In genomic region chr3:192819001-192819569, GRCh38 we compare ENCODE assay signal across 8 cellular contexts.
DNase-seq lines count a peak whose midpoint lies in the region; ATAC-seq, FAIRE-seq and TF ChIP-seq lines count a peak whose summit lies in the region.

No MANE protein-coding gene starts in this region.

- TF ChIP-seq CTCF in HepG2 (CRISPR knock-in tag; IDR thresholded peaks at IDR 0.05), result no peak

- 69% methylated on average over 7 of the region's 7 CpGs for WGBS in HepG2 (ENCODE audit: low lambda C conversion rate)

- in situ Hi-C loops in HepG2 (cut with HindIII; ENCODE audit: extremely low pct_ligation_motif_present, low pct_unique_long_range_greater_than_20kb), result loop anchor here (5.0 to 25.0 kb wide), 3 partner anchors 223 to 753 kb away; no protein-coding TSS in a partner anchor

- H3K27ac ChIP-seq in HepG2 (ENCODE audit: extremely low read length, insufficient read depth, low read length), result no peak overlapping the region

- H3K27me3 ChIP-seq in HepG2 (ENCODE audit: control insufficient read depth in 1 of 2, insufficient read depth in 2 of 2, low read length in 2 of 2), result no peaks in the 10 kb centered on the region

- no TSS peak for BruUV-seq in HepG2 (replicated peaks; lab: Mats Ljungman, UMichigan)

- no peak for TF ChIP-seq RAD21 in HepG2 (CRISPR knock-in tag; IDR thresholded peaks at IDR 0.05)

- H3K27ac Mint-ChIP-seq in activated T-helper 1 cell treated with anti-CD3 and anti-CD28 coated beads, Interleukin-12 subunit alpha, Interleukin-12 subunit beta, Interleukin-2, Interleukin-4 antibody, amounts not matched to agents 30 ng/mL and 10 ng/mL and 1 ng/mL, durations not matched to agents 14 hours and 24 hours and 36 hours, result peak overlapping the region; percentile 89

- peaks cover 2% of the 10 kb centered on the region for H3K27me3 Mint-ChIP-seq in activated T-helper 1 cell treated with anti-CD3 and anti-CD28 coated beads, Interleukin-12 subunit alpha, Interleukin-12 subunit beta, Interleukin-2, Interleukin-4 antibody, amounts not matched to agents 30 ng/mL and 10 ng/mL and 1 ng/mL, durations not matched to agents 14 hours and 24 hours and 36 hours (ENCODE audit: insufficient read depth)

- H3K9me3 Mint-ChIP-seq in activated T-helper 1 cell treated with anti-CD3 and anti-CD28 coated beads, Interleukin-12 subunit alpha, Interleukin-12 subunit beta, Interleukin-2, Interleukin-4 antibody, amounts not matched to agents 30 ng/mL and 10 ng/mL and 1 ng/mL, durations not matched to agents 14 hours and 24 hours and 36 hours, result no peaks in the 10 kb centered on the region

- TF ChIP-seq EP300 in HepG2 (IDR thresholded peaks at IDR 0.05; ENCODE audit: low read depth in 2 of 2, low read length in 2 of 2) (no peak), HepG2 (CRISPR knock-in tag; IDR thresholded peaks at IDR 0.05; ENCODE audit: borderline replicate concordance) (no peak)

- TF ChIP-seq POLR2A in HepG2 (IDR thresholded peaks at IDR 0.05; ENCODE audit: insufficient read depth in 1 of 2, low read depth in 2 of 2, low read length in 2 of 2), result no peak

- intact Hi-C loops in activated T-helper 1 cell treated with anti-CD3 and anti-CD28 coated beads, Interleukin-12 subunit alpha, Interleukin-12 subunit beta, Interleukin-2, Interleukin-4 antibody, amounts not matched to agents 30 ng/mL and 10 ng/mL and 1 ng/mL, durations not matched to agents 14 hours and 24 hours and 36 hours (cut with micrococcal nuclease), result loop anchor here (1.0 to 5.0 kb wide), 8 partner anchors 12 to 773 kb away; partner anchors contain the start of genes MB21D2 and OPA1
- intact Hi-C loops in HepG2 (cut with micrococcal nuclease; ENCODE audit: unreplicated experiment), result loop anchor here (5.0 to 10.0 kb wide), 3 partner anchors 68 to 376 kb away; no protein-coding TSS in a partner anchor

- no peak overlapping the region for H2AFZ ChIP-seq in HepG2 (ENCODE audit: low read length)

- H3K4me1 ChIP-seq in HepG2 (ENCODE audit: insufficient read depth, low read length), result no peaks in the 10 kb centered on the region

- peak overlapping the region; percentile 51 for H3K4me3 Mint-ChIP-seq in activated T-helper 1 cell treated with anti-CD3 and anti-CD28 coated beads, Interleukin-12 subunit alpha, Interleukin-12 subunit beta, Interleukin-2, Interleukin-4 antibody, amounts not matched to agents 30 ng/mL and 10 ng/mL and 1 ng/mL, durations not matched to agents 14 hours and 24 hours and 36 hours

- FAIRE-seq in HepG2 (lab: Jason Lieb, UNC), result no peak

- H3K4me1 Mint-ChIP-seq in activated T-helper 1 cell treated with anti-CD3 and anti-CD28 coated beads, Interleukin-12 subunit alpha, Interleukin-12 subunit beta, Interleukin-2, Interleukin-4 antibody, amounts not matched to agents 30 ng/mL and 10 ng/mL and 1 ng/mL, durations not matched to agents 14 hours and 24 hours and 36 hours (ENCODE audit: low read depth), result peaks cover 78% of the 10 kb centered on the region

- no peaks in the 10 kb centered on the region for H4K20me1 ChIP-seq in HepG2 (ENCODE audit: insufficient read depth, low read length)

- POLR2A ChIA-PET in HepG2 (lab: Yijun Ruan, JAX), result no interaction called here

- no peaks in the 10 kb centered on the region for H3K79me2 ChIP-seq in HepG2 (ENCODE audit: insufficient read depth, low read length)

- peaks cover 13% of the 10 kb centered on the region for H3K36me3 Mint-ChIP-seq in activated T-helper 1 cell treated with anti-CD3 and anti-CD28 coated beads, Interleukin-12 subunit alpha, Interleukin-12 subunit beta, Interleukin-2, Interleukin-4 antibody, amounts not matched to agents 30 ng/mL and 10 ng/mL and 1 ng/mL, durations not matched to agents 14 hours and 24 hours and 36 hours (ENCODE audit: low read depth)

- no peak overlapping the region for H3K4me3 ChIP-seq in HepG2 (replicated peaks in 1 of 3; ENCODE audit: insufficient read depth in 1 of 3, low read depth in 2 of 3, low read length in 3 of 3)

- peak; percentile 63 for DNase-seq in activated T-helper 1 cell treated with anti-CD3 and anti-CD28 coated beads, Interleukin-12 subunit alpha, Interleukin-12 subunit beta, Interleukin-2, Interleukin-4 antibody, amounts not matched to agents 30 ng/mL and 10 ng/mL and 1 ng/mL, durations not matched to agents 14 hours and 24 hours and 36 hours (ENCODE audit: low spot score)
- DNase-seq in HepG2 (ENCODE audit: low spot score), result no peak
- no peak for DNase-seq in superior temporal gyrus (ENCODE audit: extremely low spot score)
- no peak for DNase-seq in midbrain (lab: John Stamatoyannopoulos, UW)

- H3K36me3 ChIP-seq in HepG2 (replicated peaks in 1 of 2; ENCODE audit: control insufficient read depth in 1 of 2, insufficient read depth in 2 of 2, low read length in 2 of 2), result no peaks in the 10 kb centered on the region

- H3K9ac ChIP-seq in HepG2 (ENCODE audit: insufficient read depth, low read depth, low read length), result no peak overlapping the region

- no peak overlapping the region for H3K4me2 ChIP-seq in HepG2 (ENCODE audit: low read depth, low read length)

- CTCF ChIA-PET in HepG2 (lab: Yijun Ruan, JAX; ENCODE audit: low intra/inter-chr PET ratio, low total read pairs), result no interaction called here

- ATAC-seq in GM18867 (IDR thresholded peaks at IDR 0.05; ENCODE audit: unreplicated experiment) (peak; percentile 70), HG03354 (IDR thresholded peaks at IDR 0.05; ENCODE audit: poor library complexity, severe bottlenecking, unreplicated experiment) (peak; percentile 42), HepG2 (no peak), HG03457 (IDR thresholded peaks at IDR 0.05; ENCODE audit: unreplicated experiment) (no peak), GM21576 (IDR thresholded peaks at IDR 0.05; ENCODE audit: unreplicated experiment) (no peak)

- H3K9me3 ChIP-seq in HepG2 (ENCODE audit: low read length), result no peaks in the 10 kb centered on the region

TF ChIP-seq in HepG2, 621 proteins besides CTCF, POLR2A, EP300 and RAD21:
- peak; percentile 18; the same call in 1 of the 2 replicates for TF ChIP-seq BCL6 (CRISPR knock-in tag; IDR thresholded peaks at IDR 0.05)
- TF ChIP-seq KDM4B (CRISPR knock-in tag; IDR thresholded peaks at IDR 0.05), result no peak

Comparison
In these comparisons a context has a peak if more than half of its experiments do, and no peak if none do; other contexts are left out.
1. ATAC-seq: peak in GM18867 (single experiment) and HG03354 (single experiment); none in HepG2 (single experiment), HG03457 (single experiment) and GM21576 (single experiment).